In genomic region chr20:63461364-63461763, GRCh38 we compare ENCODE assay signal across 19 cellular contexts. TPM values are rescaled to one million over a fixed set of nuclear protein-coding genes. Genes with fewer than 3 reads are reported as not detected.
DNase-seq lines count a peak whose midpoint lies in the region; ATAC-seq and TF ChIP-seq lines count a peak whose summit lies in the region.
"Had no signal": no experiment of that assay in that cellular context is flagged by ENCODE, and none has a peak within 500 bp of the region (broad histone marks: within the 10 kb centered on the region; RNA-seq: fewer than 3 reads in every experiment).

No MANE protein-coding gene starts in this region.

- H3K36me3 ChIP-seq in PC-3 (ENCODE audit: low read depth, low read length) = no peaks in the 10 kb centered on the region
- H3K36me3 ChIP-seq: suprapubic skin had no signal

- no peaks in the 10 kb centered on the region for H3K9me3 Mint-ChIP-seq in Calu3 (ENCODE audit: low read depth, unreplicated experiment)
- H3K9me3 Mint-ChIP-seq in endothelial cell (ENCODE audit: unreplicated experiment) = no peaks in the 10 kb centered on the region
- H3K9me3 Mint-ChIP-seq: HFFc6, IgD-negative memory B cell had no signal

- peaks cover 86% of the 10 kb centered on the region for H3K27me3 ChIP-seq in PC-3 (ENCODE audit: low read length)

- H3K36me3 Mint-ChIP-seq in Calu3 (ENCODE audit: insufficient read depth, unreplicated experiment) = peaks cover 17% of the 10 kb centered on the region
- H3K36me3 Mint-ChIP-seq in endothelial cell (ENCODE audit: low read depth, unreplicated experiment) = no peaks in the 10 kb centered on the region
- H3K36me3 Mint-ChIP-seq: CD14-positive monocyte had no signal

- H2AFZ ChIP-seq in PC-3 (ENCODE audit: low read length) = no peak overlapping the region

- no peak overlapping the region for H3K4me3 Mint-ChIP-seq in Calu3 (ENCODE audit: low read depth, unreplicated experiment)
- H3K4me3 Mint-ChIP-seq in endothelial cell (ENCODE audit: unreplicated experiment) = no peak overlapping the region
- H3K4me3 Mint-ChIP-seq: CD14-positive monocyte, HFFc6, IgD-negative memory B cell had no signal

- no peaks in the 10 kb centered on the region for H4K20me1 ChIP-seq in PC-3 (ENCODE audit: low read length)

- H3K9me2 ChIP-seq in PC-3 (replicated peaks; ENCODE audit: low read length) = no peaks in the 10 kb centered on the region

- no peak for TF ChIP-seq CTCF in Calu3 (IDR thresholded peaks at IDR 0.05; ENCODE audit: unreplicated experiment)
- no peak for TF ChIP-seq CTCF in PC-3 (conservative IDR thresholded peaks at IDR 0.05; ENCODE audit: low read depth, low read length)
- no peak for TF ChIP-seq CTCF in endothelial cell (IDR thresholded peaks at IDR 0.05; ENCODE audit: unreplicated experiment)

- DNase-seq in ACHN (peak; percentile 26), Calu3 (peak; percentile 64), PC-3 (peak; percentile 34), endothelial cell (ENCODE audit: low spot score) (peak; percentile 60), UCSD-AML1 (lab: John Stamatoyannopoulos, UW; ENCODE audit: unreplicated experiment) (no peak), inferior parietal cortex (ENCODE audit: extremely low spot score) (no peak), activated gamma-delta T cell (lab: John Stamatoyannopoulos, UW) (no peak)
- DNase-seq: HFFc6, NCI-H1417 treated with DMSO at 0.1 percent for 48 hours, NCI-H526 treated with DMSO at 0.1 percent for 48 hours, occipital lobe, Right ventricle myocardium superior had no signal

- intact Hi-C loops in Calu3 (cut with micrococcal nuclease; ENCODE audit: unreplicated experiment) (no loop called here), PC-3 (cut with micrococcal nuclease) (no loop called here)

- H3K79me2 ChIP-seq in PC-3 (ENCODE audit: low read length) = no peaks in the 10 kb centered on the region

- no peak overlapping the region for H3K4me3 ChIP-seq in PC-3 (ENCODE audit: low read length)
- H3K4me3 ChIP-seq: lung, skin epidermis, suprapubic skin had no signal

- H3K4me2 ChIP-seq in PC-3 (ENCODE audit: low read length) = no peak overlapping the region

- no peak overlapping the region for H3K27ac ChIP-seq in PC-3 (ENCODE audit: low read length)
- H3K27ac ChIP-seq: skin epidermis, suprapubic skin, VCaP had no signal

- no peak overlapping the region for H3K9ac ChIP-seq in PC-3 (ENCODE audit: low read length)

- no peaks in the 10 kb centered on the region for H3F3A ChIP-seq in PC-3 (ENCODE audit: low read length, unreplicated experiment)

- BruUV-seq in Calu3 (replicated peaks; lab: Mats Ljungman, UMichigan) = no TSS peak
- BruUV-seq in PC-3 (replicated peaks; lab: Mats Ljungman, UMichigan) = no TSS peak

- no peak for ATAC-seq in PC-3
- ATAC-seq in GM18861 (IDR thresholded peaks at IDR 0.05; ENCODE audit: unreplicated experiment) = no peak

- H3K4me1 ChIP-seq in PC-3 (ENCODE audit: insufficient read depth, low read length) = peaks cover 6% of the 10 kb centered on the region

- H3K27ac Mint-ChIP-seq in Calu3 (ENCODE audit: unreplicated experiment) (no peak overlapping the region), endothelial cell (ENCODE audit: unreplicated experiment) (no peak overlapping the region)
- H3K27ac Mint-ChIP-seq: CD14-positive monocyte, HFFc6, IgD-negative memory B cell had no signal

- CTCF ChIA-PET in Calu3 (lab: Charles Lee) = interaction anchor here (0.9 kb wide), 1 partner anchor 9 kb away, joined by 4 read pairs; no protein-coding TSS in a partner anchor
- CTCF ChIA-PET in PC-3 (lab: Charles Lee) = no interaction called here

- no peaks in the 10 kb centered on the region for H3K9me3 ChIP-seq in PC-3 (ENCODE audit: low read length)
- H3K9me3 ChIP-seq: suprapubic skin had no signal

- POLR2A ChIA-PET in PC-3 (lab: Charles Lee; ENCODE audit: unreplicated experiment) = no interaction called here

- peaks cover 22% of the 10 kb centered on the region for H3K4me1 Mint-ChIP-seq in Calu3 (ENCODE audit: low read depth, unreplicated experiment)
- no peaks in the 10 kb centered on the region for H3K4me1 Mint-ChIP-seq in endothelial cell (ENCODE audit: unreplicated experiment)
- H3K4me1 Mint-ChIP-seq: CD14-positive monocyte had no signal

- in situ Hi-C loops in ACHN (cut with HindIII; ENCODE audit: low pct_ligation_motif_present, low pct_unique_long_range_greater_than_20kb, low sequenced_read_pairs) = no loop called here

- H3K27me3 Mint-ChIP-seq in Calu3 (ENCODE audit: unreplicated experiment) = peaks cover 100% of the 10 kb centered on the region
- H3K27me3 Mint-ChIP-seq in endothelial cell (ENCODE audit: unreplicated experiment) = peaks cover 8% of the 10 kb centered on the region

RNA-seq across cellular contexts. Expression of gene KCNQ2, which starts 11.1 kb away (rescaled TPM):
- 0.07 and 0.38 TPM in 2 replicates for total RNA-seq in Calu3 (2022)
- not detected in 2 replicates for total RNA-seq in PC-3 (2014; rRNA removed)
- 3.2 TPM for total RNA-seq in endothelial cell (ENCODE audit: unreplicated experiment)
- total RNA-seq: HFFc6 had no signal

RNA-seq across cellular contexts. Expression of gene EEF1A2, which starts 37.5 kb away (rescaled TPM):
- total RNA-seq in Calu3 (2022) = 359 and 393 TPM in 2 replicates
- total RNA-seq in PC-3 (2014; rRNA removed) = 463 and 559 TPM in 2 replicates
- 0.31 TPM for total RNA-seq in endothelial cell (ENCODE audit: unreplicated experiment)

RNA-seq across cellular contexts. Expression of gene PPDPF, which starts 59.2 kb away (rescaled TPM):
- total RNA-seq in Calu3 (2022) (517 and 545 TPM in 2 replicates), PC-3 (2014; rRNA removed) (245 and 256 TPM in 2 replicates), endothelial cell (ENCODE audit: unreplicated experiment) (151 TPM)

Comparison
In these comparisons a context has a peak if more than half of its experiments do, and no peak if none do; other contexts are left out.
1. DNase-seq: peak in ACHN (single experiment), Calu3 (single experiment), PC-3 (single experiment) and endothelial cell (single experiment); none in UCSD-AML1 (single experiment), inferior parietal cortex (single experiment) and activated gamma-delta T cell (single experiment).
2. RNA of gene EEF1A2, which starts 37.5 kb away (total RNA-seq): 463 to 559 TPM in PC-3 and 359 to 393 TPM in Calu3; 0.31 TPM in endothelial cell (single experiment); every median in the first group is over 100 times any median in the second.